ENCODE assay signal across 8 cellular contexts in the genomic region with DNA sequence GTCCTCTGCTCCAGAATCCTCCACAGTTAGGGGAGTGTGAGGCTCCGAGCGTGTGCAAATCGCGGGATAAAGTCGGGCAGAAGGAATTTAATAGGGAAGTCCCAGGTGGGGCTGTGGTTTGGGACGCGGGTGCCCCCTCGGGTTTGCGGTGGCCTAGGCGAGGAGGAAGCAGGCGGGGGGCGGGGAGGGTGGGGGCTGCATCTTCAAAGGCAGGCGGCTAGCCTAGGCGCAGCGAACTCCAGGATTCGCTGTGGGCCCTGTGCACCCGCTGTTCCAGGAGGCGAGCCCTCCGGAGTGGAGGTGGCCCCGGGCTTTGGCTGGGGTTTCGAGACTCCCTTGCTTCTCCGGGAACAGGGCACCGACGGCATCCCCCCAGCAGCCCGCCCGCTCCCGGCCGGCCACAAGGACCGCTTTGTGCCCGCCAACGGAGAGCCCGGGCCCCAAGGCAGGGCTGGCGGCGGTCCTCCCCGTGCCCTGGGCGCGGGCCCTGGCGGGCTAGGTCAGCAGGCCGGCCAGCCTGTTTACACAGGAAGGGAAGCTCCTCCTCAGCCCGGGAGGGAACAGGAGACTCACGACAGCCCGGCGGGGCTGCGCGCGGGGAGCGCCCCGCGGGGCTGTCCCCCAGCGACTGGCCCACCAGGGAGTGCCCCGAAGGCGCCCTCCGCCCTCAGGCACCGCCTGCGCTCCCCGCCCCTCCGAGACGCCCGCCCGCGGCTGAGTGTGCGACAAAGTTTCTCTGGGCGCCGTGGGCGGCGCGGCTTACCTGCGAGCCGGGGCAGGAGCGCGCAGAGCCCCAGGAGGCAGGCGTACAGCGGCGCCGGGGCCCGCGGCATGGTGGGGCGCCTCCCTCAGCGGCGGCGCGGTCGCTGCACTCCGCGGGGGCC. TPM values are rescaled to one million over a fixed set of nuclear protein-coding genes. Genes with fewer than 3 reads are reported as not detected.
A peak's percentile ranks its signal among the peaks of the same experiment; 100 is the strongest.
DNase-seq lines count a peak whose midpoint lies in the region; ATAC-seq, FAIRE-seq and TF ChIP-seq lines count a peak whose summit lies in the region.

No MANE protein-coding gene starts in this region.

- H3K36me3 Mint-ChIP-seq in activated naive CD8-positive, alpha-beta T cell treated with anti-CD3 and anti-CD28 coated beads for 36 hours: no peaks in the 10 kb centered on the region

- BruUV-seq in HCT116 (replicated peaks; lab: Mats Ljungman, UMichigan): no TSS peak

- H3K4me3 ChIP-seq in HCT116 (replicated peaks in 1 of 2; ENCODE audit: low read depth in 1 of 2, low read length in 2 of 2): peak overlapping the region; percentile 61 to 78
- peak overlapping the region; percentile 85 for H3K4me3 ChIP-seq in OCI-LY3 (ENCODE audit: low read length)
- peak overlapping the region; percentile 94 for H3K4me3 ChIP-seq in left ventricle myocardium inferior

- no peaks in the 10 kb centered on the region for H3K9me2 ChIP-seq in HCT116 (ENCODE audit: insufficient read depth)

- peak overlapping the region; percentile 97 for H3K4me2 ChIP-seq in HCT116 (ENCODE audit: low read length)
- peak overlapping the region; percentile 70 for H3K4me2 ChIP-seq in OCI-LY3 (ENCODE audit: low read length)

- POLR2A ChIA-PET in HCT116 (lab: Charles Lee): no interaction called here

- H3K4me1 Mint-ChIP-seq in activated naive CD8-positive, alpha-beta T cell treated with anti-CD3 and anti-CD28 coated beads for 36 hours: peaks cover 3% of the 10 kb centered on the region

- H3K4me1 ChIP-seq in HCT116 (ENCODE audit: control insufficient read depth in 1 of 2, insufficient read depth in 2 of 2, low read length in 2 of 2): peaks cover 44 to 63% of the 10 kb centered on the region in 2 experiments
- peaks cover 7% of the 10 kb centered on the region for H3K4me1 ChIP-seq in OCI-LY3 (ENCODE audit: low read length)
- H3K4me1 ChIP-seq in left ventricle myocardium inferior: peaks cover 59% of the 10 kb centered on the region

- H4K20me1 ChIP-seq in HCT116 (ENCODE audit: insufficient read depth) (no peaks in the 10 kb centered on the region), OCI-LY3 (ENCODE audit: insufficient read depth, low read length) (no peaks in the 10 kb centered on the region)

- CTCF ChIA-PET in HCT116 (lab: Charles Lee): interaction anchor here (1.0 to 1.4 kb wide), 3 partner anchors 15 to 125 kb away, joined by 4 to 6 read pairs (median 4); no protein-coding TSS in a partner anchor

- H3K36me3 ChIP-seq in HCT116 (ENCODE audit: control insufficient read depth in 1 of 2, insufficient read depth in 2 of 2, low read length in 2 of 2): no peaks in the 10 kb centered on the region
- no peaks in the 10 kb centered on the region for H3K36me3 ChIP-seq in OCI-LY3 (replicated peaks; ENCODE audit: low read depth, low read length)
- H3K36me3 ChIP-seq in left ventricle myocardium inferior: no peaks in the 10 kb centered on the region

- H2AFZ ChIP-seq in HCT116 (ENCODE audit: low read depth, low read length, poor library complexity, severe bottlenecking): no peak overlapping the region
- peak overlapping the region; percentile 77 for H2AFZ ChIP-seq in OCI-LY3 (ENCODE audit: low read depth, low read length)

- H3K9me3 Mint-ChIP-seq in activated naive CD8-positive, alpha-beta T cell treated with anti-CD3 and anti-CD28 coated beads for 36 hours: no peaks in the 10 kb centered on the region

- H3K27ac ChIP-seq in HCT116 (ENCODE audit: low read depth, low read length) (peak overlapping the region; percentile 88), OCI-LY3 (ENCODE audit: low read length) (no peak overlapping the region), left ventricle myocardium inferior (replicated peaks) (peak overlapping the region; percentile 93)

- peak; percentile 51 for DNase-seq in GM12891 (ENCODE audit: insufficient read length, low spot score)
- DNase-seq in HCT116 (ENCODE audit: low read depth, low spot score): no peak
- DNase-seq in activated naive CD8-positive, alpha-beta T cell treated with anti-CD3 and anti-CD28 coated beads for 36 hours: peak; percentile 60
- DNase-seq in left ventricle myocardium inferior: peak; percentile 40
- DNase-seq in posterior cingulate gyrus: peak; percentile 10 to 88 (median 38)
- no peak for DNase-seq in HUDEP-2 (lab: John Stamatoyannopoulos, UW; ENCODE audit: unreplicated experiment in 76 of 76)
- no peak for DNase-seq in Kasumi-1 (lab: John Stamatoyannopoulos, UW)

- FAIRE-seq in GM12891 (lab: Jason Lieb, UNC): no peak

- H3K9me3 ChIP-seq in HCT116 (ENCODE audit: control insufficient read depth in 1 of 2, insufficient read depth in 1 of 2, low read depth in 1 of 2, low read length in 2 of 2): no peaks in the 10 kb centered on the region
- no peaks in the 10 kb centered on the region for H3K9me3 ChIP-seq in OCI-LY3 (ENCODE audit: insufficient read depth, low read length)
- H3K9me3 ChIP-seq in left ventricle myocardium inferior (replicated peaks): no peaks in the 10 kb centered on the region

- H3K27ac Mint-ChIP-seq in activated naive CD8-positive, alpha-beta T cell treated with anti-CD3 and anti-CD28 coated beads for 36 hours: no peak overlapping the region

- peak overlapping the region; percentile 24 for H3K4me3 Mint-ChIP-seq in activated naive CD8-positive, alpha-beta T cell treated with anti-CD3 and anti-CD28 coated beads for 36 hours

- RAD21 ChIA-PET in HCT116 (lab: Charles Lee; ENCODE audit: low non-redundant PET in 1 of 2, low total read pairs in 2 of 2, uncharacterized antibody in 2 of 2, unreplicated experiment in 2 of 2): no interaction called here

- 0 out of 2 replicates have a peak, but pooled peaks have one; percentile 12 for TF ChIP-seq RAD21 in HCT116 (IDR thresholded peaks at IDR 0.05; ENCODE audit: low read depth)

- peak; percentile 59 for ATAC-seq in HCT116

- H3K9ac ChIP-seq in HCT116 (ENCODE audit: low read length): peak overlapping the region; percentile 77
- peak overlapping the region; percentile 43; the same call in 1 of the 2 replicates for H3K9ac ChIP-seq in OCI-LY3 (ENCODE audit: low read length)

- peaks cover 70% of the 10 kb centered on the region for H3K27me3 Mint-ChIP-seq in activated naive CD8-positive, alpha-beta T cell treated with anti-CD3 and anti-CD28 coated beads for 36 hours

- intact Hi-C loops in HCT116 (cut with micrococcal nuclease): loop anchor here (1.0 kb wide), 3 partner anchors 7 to 117 kb away; no protein-coding TSS in a partner anchor
- intact Hi-C loops in left ventricle myocardium inferior (cut with micrococcal nuclease): no loop called here
- intact Hi-C loops in posterior cingulate gyrus (cut with DNase I): loop anchor here (5.0 kb wide), 1 partner anchor 114 kb away; no protein-coding TSS in a partner anchor

- H3K79me2 ChIP-seq in HCT116 (ENCODE audit: insufficient read depth, low read length): peaks cover 23% of the 10 kb centered on the region
- no peaks in the 10 kb centered on the region for H3K79me2 ChIP-seq in OCI-LY3 (ENCODE audit: low read length)

- TF ChIP-seq POLR2A in GM12891 (IDR thresholded peaks at IDR 0.05; ENCODE audit: low read depth, low read length): no peak
- peak; percentile 20 for TF ChIP-seq POLR2A in HCT116 (IDR thresholded peaks at IDR 0.05; ENCODE audit: borderline replicate concordance, extremely low read depth, insufficient read depth, insufficient read length)

- TF ChIP-seq CTCF in HCT116 (IDR thresholded peaks at IDR 0.05 in 2 of 3, conservative IDR thresholded peaks at IDR 0.05 in 1 of 3; ENCODE audit: borderline replicate concordance in 1 of 3, insufficient read depth in 1 of 3, low read depth in 2 of 3, low read length in 2 of 3) (no peak), OCI-LY3 (IDR thresholded peaks at IDR 0.05; ENCODE audit: low read depth, low read length) (no peak), left ventricle myocardium inferior (IDR thresholded peaks at IDR 0.05; ENCODE audit: borderline replicate concordance) (no peak)

- no peaks in the 10 kb centered on the region for H3K27me3 ChIP-seq in HCT116 (ENCODE audit: insufficient read depth, low read length)
- H3K27me3 ChIP-seq in OCI-LY3 (ENCODE audit: low read depth, low read length): peaks cover 10% of the 10 kb centered on the region
- no peaks in the 10 kb centered on the region for H3K27me3 ChIP-seq in left ventricle myocardium inferior (ENCODE audit: low read depth)

TF ChIP-seq in GM12891, 5 proteins besides CTCF, POLR2A, EP300 and RAD21:
- no peak for TF ChIP-seq TAF1 (IDR thresholded peaks at IDR 0.05; ENCODE audit: low read depth, low read length)
- no peak for TF ChIP-seq SPI1 (IDR thresholded peaks at IDR 0.05; ENCODE audit: low read depth, low read length)
- TF ChIP-seq POLR2AphosphoS5 (IDR thresholded peaks at IDR 0.05; ENCODE audit: low read depth, low read length): no peak
- no peak for TF ChIP-seq PAX5 (IDR thresholded peaks at IDR 0.05; ENCODE audit: insufficient read depth, low read length, severe bottlenecking)

TF ChIP-seq in HCT116, 20 proteins besides CTCF, POLR2A, EP300 and RAD21 (continues in another document):
- 0 out of 2 replicates have a peak, but pooled peaks have one; percentile 3 for TF ChIP-seq POLR2AphosphoS5 (IDR thresholded peaks at IDR 0.05; ENCODE audit: low read depth, low read length)
- peak; percentile 84 for TF ChIP-seq TCF7L2 (IDR thresholded peaks at IDR 0.05; ENCODE audit: borderline replicate concordance, extremely low read depth, insufficient read depth, insufficient read length)
- TF ChIP-seq, protein P1, sequence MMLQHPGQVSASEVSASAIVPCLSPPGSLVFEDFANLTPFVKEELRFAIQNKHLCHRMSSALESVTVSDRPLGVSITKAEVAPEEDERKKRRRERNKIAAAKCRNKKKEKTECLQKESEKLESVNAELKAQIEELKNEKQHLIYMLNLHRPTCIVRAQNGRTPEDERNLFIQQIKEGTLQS (IDR thresholded peaks at IDR 0.05): no peak
- TF ChIP-seq SP1 (IDR thresholded peaks at IDR 0.05; ENCODE audit: low read depth): no peak
- TF ChIP-seq EZH2phosphoT487 (IDR thresholded peaks at IDR 0.05; ENCODE audit: borderline replicate concordance): no peak
- no peak for TF ChIP-seq ELF1 (IDR thresholded peaks at IDR 0.05; ENCODE audit: borderline replicate concordance, low read depth)
- TF ChIP-seq SRF (IDR thresholded peaks at IDR 0.05; ENCODE audit: low read depth): no peak
- no peak for TF ChIP-seq ZNF274 (IDR thresholded peaks at IDR 0.05; ENCODE audit: low read depth, low read length)
- TF ChIP-seq EGR1 (IDR thresholded peaks at IDR 0.05; ENCODE audit: low read depth): no peak
- no peak for TF ChIP-seq CBX3 (IDR thresholded peaks at IDR 0.05; ENCODE audit: low read depth)
- TF ChIP-seq FOSL1 (IDR thresholded peaks at IDR 0.05; ENCODE audit: low read depth): no peak

RNA-seq across cellular contexts. Expression of a gene that starts 0.8 kb away (rescaled TPM):
- 0.65 TPM for polyA plus RNA-seq in GM12891 (2012; ENCODE audit: low read depth, missing spikeins)
- total RNA-seq in HCT116 (2021; ENCODE audit: unreplicated experiment) (77.8 TPM), left ventricle myocardium inferior (122 TPM)
- polyA plus RNA-seq in HCT116 (2012): 96.5 and 115 TPM in 2 replicates
- under 1 TPM; 0.34 to 0.97 TPM for total RNA-seq in activated naive CD8-positive, alpha-beta T cell treated with anti-CD3 and anti-CD28 coated beads for 36 hours

RNA-seq across cellular contexts. Expression of a gene that starts 48.1 kb away (rescaled TPM):
- polyA plus RNA-seq in GM12891 (2012; ENCODE audit: low read depth, missing spikeins): 0.04 TPM
- total RNA-seq in HCT116 (2021; ENCODE audit: unreplicated experiment) (0.44 TPM), left ventricle myocardium inferior (0.08 TPM)
- 0.22 and 0.29 TPM in 2 replicates for polyA plus RNA-seq in HCT116 (2012)
- total RNA-seq in activated naive CD8-positive, alpha-beta T cell treated with anti-CD3 and anti-CD28 coated beads for 36 hours: not detected

Comparison
In these comparisons a context has a peak if more than half of its experiments do, and no peak if none do; other contexts are left out.
1. DNase-seq: peak in GM12891 (single experiment), activated naive CD8-positive, alpha-beta T cell treated with anti-CD3 and anti-CD28 coated beads for 36 hours (single experiment), left ventricle myocardium inferior (single experiment) and posterior cingulate gyrus (10 of 10); none in HCT116 (single experiment), HUDEP-2 (0 of 76) and Kasumi-1 (0 of 2).
2. RNA of a gene that starts 0.8 kb away (total RNA-seq): 122 TPM in left ventricle myocardium inferior (single experiment) and 77.8 TPM in HCT116 (single experiment); 0.34 to 0.97 TPM in activated naive CD8-positive, alpha-beta T cell treated with anti-CD3 and anti-CD28 coated beads for 36 hours; every median in the first group is over 10 times any median in the second.
3. Peak in every context shown above with its lines, with median percentiles within 50 percentile points of each other: H3K4me3 ChIP-seq.